Comparison of ENCODE assay signal across 29 cellular contexts in the genomic region with DNA sequence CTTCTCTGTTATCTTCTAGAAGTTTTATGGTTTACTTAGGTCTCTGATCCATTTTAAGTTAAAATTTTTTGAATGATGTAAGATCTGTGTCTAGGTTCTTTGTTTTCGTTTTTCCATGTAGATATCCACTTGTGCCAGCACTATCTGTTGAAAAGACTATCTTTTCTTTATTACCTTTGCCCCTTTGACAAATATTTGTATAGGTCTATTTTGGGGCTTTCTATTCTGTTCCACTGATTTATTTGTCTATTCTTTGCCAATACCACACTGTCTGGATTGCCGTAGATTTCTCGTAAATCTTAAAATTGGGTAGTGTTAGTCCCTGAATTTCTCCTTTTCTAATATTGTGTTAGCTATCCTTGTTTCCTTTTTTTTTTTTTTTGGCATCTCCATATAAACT.
"Had no signal": no experiment of that assay in that cellular context is flagged by ENCODE, and none has a peak within 500 bp of the region (broad histone marks: within the 10 kb centered on the region; RNA-seq: fewer than 3 reads in every experiment).

No MANE protein-coding gene starts in this region.

- ATAC-seq: stimulated activated effector memory CD8-positive, alpha-beta T cell treated with anti-CD3 and anti-CD28 coated beads, Interleukin-12 subunit alpha, Interleukin-12 subunit beta, amount 100 ng/mL, for 72 hours; stimulated activated memory B cell treated with anti-CD40 and anti-IgM and Interleukin-4, amounts not matched to agents 10 μg/mL and 1 μg/mL and 100 μg/mL, for 72 hours; stimulated activated naive B cell treated with anti-CD40 and anti-IgM and Interleukin-4, amounts not matched to agents 10 μg/mL and 1 μg/mL and 100 μg/mL, for 72 hours; stimulated activated naive CD8-positive, alpha-beta T cell treated with anti-CD3 and anti-CD28 coated beads, Interleukin-15, amount 100 ng/mL, for 72 hours; stimulated activated naive CD8-positive, alpha-beta T cell treated with anti-CD3 and anti-CD28 coated beads, Interleukin-15, Interleukin-2, amounts not matched to agents 100 U/mL and 50 U/mL, for 24 hours; upper lobe of right lung had no signal

- FAIRE-seq: urothelium cell line had no signal

- DNase-seq: stimulated activated CD4-positive, alpha-beta T cell treated with anti-CD3 and anti-CD28 coated beads, Interleukin-2, amount 100 ng/mL, for 48 hours; stimulated activated CD4-positive, alpha-beta T cell treated with anti-CD3 and anti-CD28 coated beads, Interleukin-4, amount 100 ng/mL, for 1 hour; stimulated activated CD4-positive, alpha-beta T cell treated with anti-CD3 and anti-CD28 coated beads, Interleukin-4, amount 100 ng/mL, for 24 hours; stimulated activated CD4-positive, alpha-beta T cell treated with anti-CD3 and anti-CD28 coated beads, Interleukin-4, amount 100 ng/mL, for 4 hours; stimulated activated CD8-positive, alpha-beta memory T cell treated with anti-CD3 and anti-CD28 coated beads, Interleukin-4, amount 100 ng/mL, for 48 hours; stimulated activated naive B cell treated with anti-CD40 and anti-IgM and Interleukin-4, amounts not matched to agents 10 μg/mL and 1 μg/mL and 100 μg/mL, for 72 hours; stimulated activated naive CD4-positive, alpha-beta T cell; stimulated activated naive CD4-positive, alpha-beta T cell treated with Interleukin-2 at 50 U/mL for 16 hours; stimulated activated naive CD8-positive, alpha-beta T cell treated with anti-CD3 and anti-CD28 coated beads, Interleukin-15, amount 100 ng/mL, for 72 hours; stimulated activated naive CD8-positive, alpha-beta T cell treated with anti-CD3 and anti-CD28 coated beads, Interleukin-15, Interleukin-2, amounts not matched to agents 100 U/mL and 50 U/mL, for 24 hours; stomach; substantia nigra; testis; thyroid gland; tibial artery; transverse colon; trophoblast cell; upper lobe of left lung; upper lobe of right lung; uterus had no signal

- H3K4me3 Mint-ChIP-seq: stimulated activated effector memory CD8-positive, alpha-beta T cell treated with anti-CD3 and anti-CD28 coated beads, Interleukin-12 subunit alpha, Interleukin-12 subunit beta, amount 100 ng/mL, for 72 hours; stimulated activated memory B cell treated with anti-CD40 and anti-IgM and Interleukin-4, amounts not matched to agents 10 μg/mL and 1 μg/mL and 100 μg/mL, for 72 hours; stimulated activated naive B cell treated with anti-CD40 and anti-IgM and Interleukin-4, amounts not matched to agents 10 μg/mL and 1 μg/mL and 100 μg/mL, for 72 hours; stimulated activated naive CD8-positive, alpha-beta T cell treated with anti-CD3 and anti-CD28 coated beads, Interleukin-15, amount 100 ng/mL, for 72 hours; stimulated activated naive CD8-positive, alpha-beta T cell treated with anti-CD3 and anti-CD28 coated beads, Interleukin-15, Interleukin-2, amounts not matched to agents 100 ng/mL and 50 ng/mL, for 24 hours; type B pancreatic cell had no signal

- H3K27me3 ChIP-seq: testis, thyroid gland, upper lobe of right lung, uterus, vagina had no signal

- H3K4me1 ChIP-seq: testis, thyroid gland, upper lobe of right lung, uterus, vagina had no signal

- H3K9me3 ChIP-seq: stomach, suprapubic skin, testis, thoracic aorta, thyroid gland, tibial artery, tibial nerve, transverse colon, upper lobe of left lung, upper lobe of right lung, uterus, vagina had no signal

- H3K36me3 Mint-ChIP-seq: stimulated activated effector memory CD8-positive, alpha-beta T cell treated with anti-CD3 and anti-CD28 coated beads, Interleukin-12 subunit alpha, Interleukin-12 subunit beta, amount 100 ng/mL, for 72 hours; stimulated activated memory B cell treated with anti-CD40 and anti-IgM and Interleukin-4, amounts not matched to agents 10 μg/mL and 1 μg/mL and 100 μg/mL, for 72 hours; stimulated activated naive B cell treated with anti-CD40 and anti-IgM and Interleukin-4, amounts not matched to agents 10 μg/mL and 1 μg/mL and 100 μg/mL, for 72 hours; type B pancreatic cell had no signal

- H3K36me3 ChIP-seq: stomach, suprapubic skin, thoracic aorta, thyroid gland, tibial artery, tibial nerve, transverse colon, upper lobe of left lung, upper lobe of right lung, uterus, vagina had no signal

- H3K27ac Mint-ChIP-seq: stimulated activated effector memory CD8-positive, alpha-beta T cell treated with anti-CD3 and anti-CD28 coated beads, Interleukin-12 subunit alpha, Interleukin-12 subunit beta, amount 100 ng/mL, for 72 hours; stimulated activated memory B cell treated with anti-CD40 and anti-IgM and Interleukin-4, amounts not matched to agents 10 μg/mL and 1 μg/mL and 100 μg/mL, for 72 hours; stimulated activated naive B cell treated with anti-CD40 and anti-IgM and Interleukin-4, amounts not matched to agents 10 μg/mL and 1 μg/mL and 100 μg/mL, for 72 hours; stimulated activated naive CD8-positive, alpha-beta T cell treated with anti-CD3 and anti-CD28 coated beads, Interleukin-15, amount 100 ng/mL, for 72 hours; stimulated activated naive CD8-positive, alpha-beta T cell treated with anti-CD3 and anti-CD28 coated beads, Interleukin-15, Interleukin-2, amounts not matched to agents 100 ng/mL and 50 ng/mL, for 24 hours; type B pancreatic cell had no signal

- H3K27me3 Mint-ChIP-seq: stimulated activated naive CD8-positive, alpha-beta T cell treated with anti-CD3 and anti-CD28 coated beads, Interleukin-15, amount 100 ng/mL, for 72 hours had no signal

- H3K27ac ChIP-seq: stomach, suprapubic skin, testis, thoracic aorta, thyroid gland, tibial artery, tibial nerve, transverse colon, upper lobe of left lung, upper lobe of right lung, uterus, vagina had no signal

- H3K4me1 Mint-ChIP-seq: stimulated activated effector memory CD8-positive, alpha-beta T cell treated with anti-CD3 and anti-CD28 coated beads, Interleukin-12 subunit alpha, Interleukin-12 subunit beta, amount 100 ng/mL, for 72 hours had no signal

- H3K4me3 ChIP-seq: stomach, suprapubic skin, testis, thoracic aorta, thyroid gland, tibial artery, tibial nerve, transverse colon, upper lobe of left lung, upper lobe of right lung, uterus, vagina had no signal
